In the genomic region with DNA sequence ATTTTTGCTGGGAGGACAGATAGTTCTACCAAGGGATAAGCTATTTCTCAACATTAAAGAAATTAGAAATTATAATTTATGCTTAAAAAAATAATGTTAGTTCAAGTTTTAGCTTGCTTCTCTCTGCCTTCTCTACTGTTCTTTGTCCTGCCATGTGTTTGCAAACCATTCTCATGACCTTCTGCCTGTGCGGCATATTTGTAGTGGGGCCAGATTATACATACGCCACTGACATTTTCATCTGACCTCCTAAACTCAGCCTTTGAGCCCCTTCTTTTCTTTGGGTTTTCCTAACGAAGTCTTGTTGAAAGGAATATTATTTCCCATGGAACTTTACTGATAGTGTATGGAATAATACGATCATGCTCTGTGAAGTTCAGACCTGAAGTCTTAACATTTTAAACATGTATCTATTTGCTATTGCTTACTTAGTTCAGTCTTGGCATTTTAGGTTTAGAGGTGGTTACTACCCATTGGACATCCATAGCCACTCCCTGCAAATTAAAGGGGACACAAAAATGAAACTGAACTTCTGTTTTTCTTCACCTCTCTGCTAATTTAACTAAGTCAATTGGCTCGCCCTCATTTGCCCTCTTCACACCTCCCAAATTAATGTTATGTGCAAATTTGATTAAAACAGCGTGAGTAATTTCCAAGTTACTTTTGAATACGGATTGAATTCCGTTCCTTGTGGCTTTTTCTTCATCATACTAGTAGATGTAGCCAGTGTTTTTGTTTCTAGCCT, we compare ENCODE assay signal across 1 cellular context.
TF ChIP-seq lines count a peak whose summit lies in the region.

No MANE protein-coding gene starts in this region.

TF ChIP-seq in HepG2, 621 proteins besides CTCF, POLR2A, EP300 and RAD21 (continued from another document and continues in another):
- TF ChIP-seq MBD4 (IDR thresholded peaks at IDR 0.05; ENCODE audit: borderline replicate concordance, low read length) (peak; percentile 70; the same call in 1 of the 2 replicates), ZMAT5 (CRISPR knock-in tag; IDR thresholded peaks at IDR 0.05; ENCODE audit: borderline replicate concordance, low read depth) (no peak), ZNF441 (CRISPR knock-in tag; IDR thresholded peaks at IDR 0.05; ENCODE audit: borderline replicate concordance) (no peak), E2F1 (CRISPR knock-in tag; IDR thresholded peaks at IDR 0.05) (no peak), CREB3 (CRISPR knock-in tag; IDR thresholded peaks at IDR 0.05) (no peak), ZNF792 (CRISPR knock-in tag; IDR thresholded peaks at IDR 0.05) (0 out of 2 replicates have a peak, but pooled peaks have one; percentile 2), MAFF (IDR thresholded peaks at IDR 0.05; ENCODE audit: low read depth, low read length) (0 out of 2 replicates have a peak, but pooled peaks have one; percentile 4), SOX5 (CRISPR knock-in tag; IDR thresholded peaks at IDR 0.05; ENCODE audit: borderline replicate concordance) (no peak), HNRNPH1 (optimal IDR thresholded peaks at IDR 0.05; ENCODE audit: low read depth, low read length) (no peak), ZNF781 (CRISPR knock-in tag; IDR thresholded peaks at IDR 0.05; ENCODE audit: borderline replicate concordance, not compliant biosample characterization) (no peak), PAF1 (CRISPR knock-in tag; IDR thresholded peaks at IDR 0.05) (no peak), DMAP1 (CRISPR knock-in tag; IDR thresholded peaks at IDR 0.05) (0 out of 2 replicates have a peak, but pooled peaks have one; percentile 31), ZBTB37 (CRISPR knock-in tag; IDR thresholded peaks at IDR 0.05) (no peak), ZNF788 (CRISPR knock-in tag; IDR thresholded peaks at IDR 0.05; ENCODE audit: borderline replicate concordance) (no peak), PLRG1 (conservative IDR thresholded peaks at IDR 0.05) (no peak), RBM22 (optimal IDR thresholded peaks at IDR 0.05; ENCODE audit: low read length) (no peak), SRSF9 (IDR thresholded peaks at IDR 0.05; ENCODE audit: borderline replicate concordance, insufficient read depth, low read depth, low read length, poor library complexity, severe bottlenecking) (no peak), AHR (CRISPR knock-in tag; IDR thresholded peaks at IDR 0.05) (no peak; the same call in 1 of the 2 replicates), REST (IDR thresholded peaks at IDR 0.05; ENCODE audit: borderline replicate concordance in 1 of 2, low read depth in 1 of 2, low read length in 2 of 2) (no peak), HNRNPLL (IDR thresholded peaks at IDR 0.05; ENCODE audit: low read depth, low read length, poor library complexity, severe bottlenecking) (no peak), HDAC1 (CRISPR knock-in tag; IDR thresholded peaks at IDR 0.05) (peak; percentile 16; the same call in 1 of the 2 replicates), KLF16 (CRISPR knock-in tag; IDR thresholded peaks at IDR 0.05) (no peak), EHMT2 (IDR thresholded peaks at IDR 0.05; ENCODE audit: borderline replicate concordance, low read depth, low read length) (no peak), ZMYM4 (CRISPR knock-in tag; IDR thresholded peaks at IDR 0.05) (peak; percentile 9; the same call in 1 of the 2 replicates), ZNF644 (CRISPR knock-in tag; IDR thresholded peaks at IDR 0.05; ENCODE audit: low read depth) (peak; percentile 63; the same call in 1 of the 2 replicates), ZNF563 (CRISPR knock-in tag; IDR thresholded peaks at IDR 0.05) (no peak), SRSF1 (optimal IDR thresholded peaks at IDR 0.05; ENCODE audit: low read depth, low read length) (no peak), ZNF576 (CRISPR knock-in tag; IDR thresholded peaks at IDR 0.05) (no peak), ZFP36 (IDR thresholded peaks at IDR 0.05; ENCODE audit: borderline replicate concordance, low read depth, low read length, partially characterized antibody) (no peak), CSRNP1 (CRISPR knock-in tag; IDR thresholded peaks at IDR 0.05) (no peak), SAP130 (CRISPR knock-in tag; IDR thresholded peaks at IDR 0.05; ENCODE audit: low read depth) (peak; percentile 71), HNRNPL (IDR thresholded peaks at IDR 0.05; ENCODE audit: low read depth, low read length) (no peak), FOSL1 (CRISPR knock-in tag; IDR thresholded peaks at IDR 0.05; ENCODE audit: borderline replicate concordance) (no peak), ZNF737 (CRISPR knock-in tag; IDR thresholded peaks at IDR 0.05; ENCODE audit: borderline replicate concordance) (no peak), ZNF180 (CRISPR knock-in tag; IDR thresholded peaks at IDR 0.05; ENCODE audit: borderline replicate concordance, low read depth) (no peak), ZKSCAN5 (CRISPR knock-in tag; IDR thresholded peaks at IDR 0.05) (no peak), HIVEP1 (CRISPR knock-in tag; IDR thresholded peaks at IDR 0.05) (no peak), STAT5B (CRISPR knock-in tag; IDR thresholded peaks at IDR 0.05) (no peak), SMAD9 (CRISPR knock-in tag; IDR thresholded peaks at IDR 0.05) (no peak), ZNF235 (CRISPR knock-in tag; IDR thresholded peaks at IDR 0.05; ENCODE audit: borderline replicate concordance) (no peak)
- TF ChIP-seq, protein P1, sequence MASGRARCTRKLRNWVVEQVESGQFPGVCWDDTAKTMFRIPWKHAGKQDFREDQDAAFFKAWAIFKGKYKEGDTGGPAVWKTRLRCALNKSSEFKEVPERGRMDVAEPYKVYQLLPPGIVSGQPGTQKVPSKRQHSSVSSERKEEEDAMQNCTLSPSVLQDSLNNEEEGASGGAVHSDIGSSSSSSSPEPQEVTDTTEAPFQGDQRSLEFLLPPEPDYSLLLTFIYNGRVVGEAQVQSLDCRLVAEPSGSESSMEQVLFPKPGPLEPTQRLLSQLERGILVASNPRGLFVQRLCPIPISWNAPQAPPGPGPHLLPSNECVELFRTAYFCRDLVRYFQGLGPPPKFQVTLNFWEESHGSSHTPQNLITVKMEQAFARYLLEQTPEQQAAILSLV (CRISPR knock-in tag; IDR thresholded peaks at IDR 0.05; ENCODE audit: borderline replicate concordance), result no peak
- TF ChIP-seq, protein P2, sequence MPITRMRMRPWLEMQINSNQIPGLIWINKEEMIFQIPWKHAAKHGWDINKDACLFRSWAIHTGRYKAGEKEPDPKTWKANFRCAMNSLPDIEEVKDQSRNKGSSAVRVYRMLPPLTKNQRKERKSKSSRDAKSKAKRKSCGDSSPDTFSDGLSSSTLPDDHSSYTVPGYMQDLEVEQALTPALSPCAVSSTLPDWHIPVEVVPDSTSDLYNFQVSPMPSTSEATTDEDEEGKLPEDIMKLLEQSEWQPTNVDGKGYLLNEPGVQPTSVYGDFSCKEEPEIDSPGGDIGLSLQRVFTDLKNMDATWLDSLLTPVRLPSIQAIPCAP (CRISPR knock-in tag; IDR thresholded peaks at IDR 0.05; ENCODE audit: low read depth), result no peak
- TF ChIP-seq, protein P3, sequence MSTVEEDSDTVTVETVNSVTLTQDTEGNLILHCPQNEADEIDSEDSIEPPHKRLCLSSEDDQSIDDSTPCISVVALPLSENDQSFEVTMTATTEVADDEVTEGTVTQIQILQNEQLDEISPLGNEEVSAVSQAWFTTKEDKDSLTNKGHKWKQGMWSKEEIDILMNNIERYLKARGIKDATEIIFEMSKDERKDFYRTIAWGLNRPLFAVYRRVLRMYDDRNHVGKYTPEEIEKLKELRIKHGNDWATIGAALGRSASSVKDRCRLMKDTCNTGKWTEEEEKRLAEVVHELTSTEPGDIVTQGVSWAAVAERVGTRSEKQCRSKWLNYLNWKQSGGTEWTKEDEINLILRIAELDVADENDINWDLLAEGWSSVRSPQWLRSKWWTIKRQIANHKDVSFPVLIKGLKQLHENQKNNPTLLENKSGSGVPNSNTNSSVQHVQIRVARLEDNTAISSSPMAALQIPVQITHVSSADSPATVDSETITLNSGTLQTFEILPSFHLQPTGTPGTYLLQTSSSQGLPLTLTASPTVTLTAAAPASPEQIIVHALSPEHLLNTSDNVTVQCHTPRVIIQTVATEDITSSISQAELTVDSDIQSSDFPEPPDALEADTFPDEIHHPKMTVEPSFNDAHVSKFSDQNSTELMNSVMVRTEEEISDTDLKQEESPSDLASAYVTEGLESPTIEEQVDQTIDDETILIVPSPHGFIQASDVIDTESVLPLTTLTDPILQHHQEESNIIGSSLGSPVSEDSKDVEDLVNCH (CRISPR knock-in tag; IDR thresholded peaks at IDR 0.05), result no peak
- TF ChIP-seq, protein P4, sequence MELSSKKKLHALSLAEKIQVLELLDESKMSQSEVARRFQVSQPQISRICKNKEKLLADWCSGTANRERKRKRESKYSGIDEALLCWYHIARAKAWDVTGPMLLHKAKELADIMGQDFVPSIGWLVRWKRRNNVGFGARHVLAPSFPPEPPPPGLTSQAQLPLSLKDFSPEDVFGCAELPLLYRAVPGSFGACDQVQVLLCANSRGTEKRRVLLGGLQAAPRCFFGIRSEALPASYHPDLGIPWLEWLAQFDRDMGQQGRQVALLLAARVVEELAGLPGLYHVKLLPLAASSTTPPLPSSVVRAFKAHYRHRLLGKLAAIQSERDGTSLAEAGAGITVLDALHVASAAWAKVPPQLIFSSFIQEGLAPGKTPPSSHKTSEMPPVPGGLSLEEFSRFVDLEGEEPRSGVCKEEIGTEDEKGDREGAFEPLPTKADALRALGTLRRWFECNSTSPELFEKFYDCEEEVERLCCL (CRISPR knock-in tag; IDR thresholded peaks at IDR 0.05; ENCODE audit: borderline replicate concordance), result no peak
